In genomic region chr3:4533489-4534443, GRCh38 we compare ENCODE assay signal across 1 cellular context.
A peak's percentile ranks its signal among the peaks of the same experiment; 100 is the strongest.
TF ChIP-seq lines count a peak whose summit lies in the region.

No MANE protein-coding gene starts in this region.

TF ChIP-seq in K562, 482 proteins besides CTCF, POLR2A, EP300 and RAD21 (continued from another document and continues in another):
- TF ChIP-seq HDAC3 (IDR thresholded peaks at IDR 0.05; ENCODE audit: borderline replicate concordance, partially characterized antibody) = peak; percentile 81
- TF ChIP-seq LEF1 (IDR thresholded peaks at IDR 0.05) = peak; percentile 97
- TF ChIP-seq ATF1 (CRISPR knock-in tag; IDR thresholded peaks at IDR 0.05) = no peak
- TF ChIP-seq ATF1 (tag; IDR thresholded peaks at IDR 0.05) = peak; percentile 66
- no peak for TF ChIP-seq ZFPM2 (CRISPR knock-in tag; IDR thresholded peaks at IDR 0.05)
- 0 out of 2 replicates have a peak, but pooled peaks have one; percentile 4 for TF ChIP-seq TSHZ1 (CRISPR knock-in tag; IDR thresholded peaks at IDR 0.05)
- peak; percentile 84 for TF ChIP-seq JUND (IDR thresholded peaks at IDR 0.05; ENCODE audit: borderline replicate concordance, low read depth, low read length)
- TF ChIP-seq JUND (tag; IDR thresholded peaks at IDR 0.05; ENCODE audit: borderline replicate concordance, low read depth, low read length) = peak; percentile 86; the same call in 1 of the 3 replicates
- peak; percentile 95 for TF ChIP-seq NCOR1 (IDR thresholded peaks at IDR 0.05)
- TF ChIP-seq KDM1A (IDR thresholded peaks at IDR 0.05) = peak; percentile 82 to 88; a peak in 3 of 4 replicates
- peak; percentile 76; the same call in 1 of the 2 replicates for TF ChIP-seq TEAD2 (tag; IDR thresholded peaks at IDR 0.05)
- TF ChIP-seq FOXA3 (CRISPR knock-in tag; conservative IDR thresholded peaks at IDR 0.05 in 1 of 2, IDR thresholded peaks at IDR 0.05 in 1 of 2) = peak; percentile 5 to 27; a peak in 1 of 4 replicates
- TF ChIP-seq CHD2 (IDR thresholded peaks at IDR 0.05; ENCODE audit: low read depth, low read length) = peak; percentile 38; the same call in 1 of the 2 replicates
- no peak for TF ChIP-seq LARP7 (IDR thresholded peaks at IDR 0.05)
- peak; percentile 68 for TF ChIP-seq ATF7 (IDR thresholded peaks at IDR 0.05)
- peak; percentile 39; the same call in 1 of the 2 replicates for TF ChIP-seq ZBTB17 (CRISPR knock-in tag; IDR thresholded peaks at IDR 0.05)
- TF ChIP-seq ARID1B (IDR thresholded peaks at IDR 0.05) = peak; percentile 99
- TF ChIP-seq MYC (IDR thresholded peaks at IDR 0.05; ENCODE audit: low read depth, low read length) = peak; percentile 67
- TF ChIP-seq MYC (CRISPR knock-in tag; IDR thresholded peaks at IDR 0.05; ENCODE audit: borderline replicate concordance, low read depth) = no peak
- TF ChIP-seq PRDM10 (IDR thresholded peaks at IDR 0.05; ENCODE audit: partially characterized antibody) = peak; percentile 88
- peak in 1 of 3 experiments; percentile 67; a peak in 2 of 6 replicates for TF ChIP-seq ZBTB11 (CRISPR knock-in tag; IDR thresholded peaks at IDR 0.05)
- 0 out of 4 replicates have a peak, but pooled peaks of 1 of the 2 experiments have one; percentile 18 for TF ChIP-seq NONO (IDR thresholded peaks at IDR 0.05; ENCODE audit: low read depth in 2 of 2, low read length in 1 of 2)
- TF ChIP-seq, protein P1, sequence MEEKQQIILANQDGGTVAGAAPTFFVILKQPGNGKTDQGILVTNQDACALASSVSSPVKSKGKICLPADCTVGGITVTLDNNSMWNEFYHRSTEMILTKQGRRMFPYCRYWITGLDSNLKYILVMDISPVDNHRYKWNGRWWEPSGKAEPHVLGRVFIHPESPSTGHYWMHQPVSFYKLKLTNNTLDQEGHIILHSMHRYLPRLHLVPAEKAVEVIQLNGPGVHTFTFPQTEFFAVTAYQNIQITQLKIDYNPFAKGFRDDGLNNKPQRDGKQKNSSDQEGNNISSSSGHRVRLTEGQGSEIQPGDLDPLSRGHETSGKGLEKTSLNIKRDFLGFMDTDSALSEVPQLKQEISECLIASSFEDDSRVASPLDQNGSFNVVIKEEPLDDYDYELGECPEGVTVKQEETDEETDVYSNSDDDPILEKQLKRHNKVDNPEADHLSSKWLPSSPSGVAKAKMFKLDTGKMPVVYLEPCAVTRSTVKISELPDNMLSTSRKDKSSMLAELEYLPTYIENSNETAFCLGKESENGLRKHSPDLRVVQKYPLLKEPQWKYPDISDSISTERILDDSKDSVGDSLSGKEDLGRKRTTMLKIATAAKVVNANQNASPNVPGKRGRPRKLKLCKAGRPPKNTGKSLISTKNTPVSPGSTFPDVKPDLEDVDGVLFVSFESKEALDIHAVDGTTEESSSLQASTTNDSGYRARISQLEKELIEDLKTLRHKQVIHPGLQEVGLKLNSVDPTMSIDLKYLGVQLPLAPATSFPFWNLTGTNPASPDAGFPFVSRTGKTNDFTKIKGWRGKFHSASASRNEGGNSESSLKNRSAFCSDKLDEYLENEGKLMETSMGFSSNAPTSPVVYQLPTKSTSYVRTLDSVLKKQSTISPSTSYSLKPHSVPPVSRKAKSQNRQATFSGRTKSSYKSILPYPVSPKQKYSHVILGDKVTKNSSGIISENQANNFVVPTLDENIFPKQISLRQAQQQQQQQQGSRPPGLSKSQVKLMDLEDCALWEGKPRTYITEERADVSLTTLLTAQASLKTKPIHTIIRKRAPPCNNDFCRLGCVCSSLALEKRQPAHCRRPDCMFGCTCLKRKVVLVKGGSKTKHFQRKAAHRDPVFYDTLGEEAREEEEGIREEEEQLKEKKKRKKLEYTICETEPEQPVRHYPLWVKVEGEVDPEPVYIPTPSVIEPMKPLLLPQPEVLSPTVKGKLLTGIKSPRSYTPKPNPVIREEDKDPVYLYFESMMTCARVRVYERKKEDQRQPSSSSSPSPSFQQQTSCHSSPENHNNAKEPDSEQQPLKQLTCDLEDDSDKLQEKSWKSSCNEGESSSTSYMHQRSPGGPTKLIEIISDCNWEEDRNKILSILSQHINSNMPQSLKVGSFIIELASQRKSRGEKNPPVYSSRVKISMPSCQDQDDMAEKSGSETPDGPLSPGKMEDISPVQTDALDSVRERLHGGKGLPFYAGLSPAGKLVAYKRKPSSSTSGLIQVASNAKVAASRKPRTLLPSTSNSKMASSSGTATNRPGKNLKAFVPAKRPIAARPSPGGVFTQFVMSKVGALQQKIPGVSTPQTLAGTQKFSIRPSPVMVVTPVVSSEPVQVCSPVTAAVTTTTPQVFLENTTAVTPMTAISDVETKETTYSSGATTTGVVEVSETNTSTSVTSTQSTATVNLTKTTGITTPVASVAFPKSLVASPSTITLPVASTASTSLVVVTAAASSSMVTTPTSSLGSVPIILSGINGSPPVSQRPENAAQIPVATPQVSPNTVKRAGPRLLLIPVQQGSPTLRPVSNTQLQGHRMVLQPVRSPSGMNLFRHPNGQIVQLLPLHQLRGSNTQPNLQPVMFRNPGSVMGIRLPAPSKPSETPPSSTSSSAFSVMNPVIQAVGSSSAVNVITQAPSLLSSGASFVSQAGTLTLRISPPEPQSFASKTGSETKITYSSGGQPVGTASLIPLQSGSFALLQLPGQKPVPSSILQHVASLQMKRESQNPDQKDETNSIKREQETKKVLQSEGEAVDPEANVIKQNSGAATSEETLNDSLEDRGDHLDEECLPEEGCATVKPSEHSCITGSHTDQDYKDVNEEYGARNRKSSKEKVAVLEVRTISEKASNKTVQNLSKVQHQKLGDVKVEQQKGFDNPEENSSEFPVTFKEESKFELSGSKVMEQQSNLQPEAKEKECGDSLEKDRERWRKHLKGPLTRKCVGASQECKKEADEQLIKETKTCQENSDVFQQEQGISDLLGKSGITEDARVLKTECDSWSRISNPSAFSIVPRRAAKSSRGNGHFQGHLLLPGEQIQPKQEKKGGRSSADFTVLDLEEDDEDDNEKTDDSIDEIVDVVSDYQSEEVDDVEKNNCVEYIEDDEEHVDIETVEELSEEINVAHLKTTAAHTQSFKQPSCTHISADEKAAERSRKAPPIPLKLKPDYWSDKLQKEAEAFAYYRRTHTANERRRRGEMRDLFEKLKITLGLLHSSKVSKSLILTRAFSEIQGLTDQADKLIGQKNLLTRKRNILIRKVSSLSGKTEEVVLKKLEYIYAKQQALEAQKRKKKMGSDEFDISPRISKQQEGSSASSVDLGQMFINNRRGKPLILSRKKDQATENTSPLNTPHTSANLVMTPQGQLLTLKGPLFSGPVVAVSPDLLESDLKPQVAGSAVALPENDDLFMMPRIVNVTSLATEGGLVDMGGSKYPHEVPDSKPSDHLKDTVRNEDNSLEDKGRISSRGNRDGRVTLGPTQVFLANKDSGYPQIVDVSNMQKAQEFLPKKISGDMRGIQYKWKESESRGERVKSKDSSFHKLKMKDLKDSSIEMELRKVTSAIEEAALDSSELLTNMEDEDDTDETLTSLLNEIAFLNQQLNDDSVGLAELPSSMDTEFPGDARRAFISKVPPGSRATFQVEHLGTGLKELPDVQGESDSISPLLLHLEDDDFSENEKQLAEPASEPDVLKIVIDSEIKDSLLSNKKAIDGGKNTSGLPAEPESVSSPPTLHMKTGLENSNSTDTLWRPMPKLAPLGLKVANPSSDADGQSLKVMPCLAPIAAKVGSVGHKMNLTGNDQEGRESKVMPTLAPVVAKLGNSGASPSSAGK (IDR thresholded peaks at IDR 0.05) = no peak; the same call in 1 of the 2 replicates
- TF ChIP-seq, protein P2, sequence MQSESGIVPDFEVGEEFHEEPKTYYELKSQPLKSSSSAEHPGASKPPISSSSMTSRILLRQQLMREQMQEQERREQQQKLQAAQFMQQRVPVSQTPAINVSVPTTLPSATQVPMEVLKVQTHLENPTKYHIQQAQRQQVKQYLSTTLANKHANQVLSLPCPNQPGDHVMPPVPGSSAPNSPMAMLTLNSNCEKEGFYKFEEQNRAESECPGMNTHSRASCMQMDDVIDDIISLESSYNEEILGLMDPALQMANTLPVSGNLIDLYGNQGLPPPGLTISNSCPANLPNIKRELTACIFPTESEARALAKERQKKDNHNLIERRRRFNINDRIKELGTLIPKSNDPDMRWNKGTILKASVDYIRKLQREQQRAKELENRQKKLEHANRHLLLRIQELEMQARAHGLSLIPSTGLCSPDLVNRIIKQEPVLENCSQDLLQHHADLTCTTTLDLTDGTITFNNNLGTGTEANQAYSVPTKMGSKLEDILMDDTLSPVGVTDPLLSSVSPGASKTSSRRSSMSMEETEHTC (IDR thresholded peaks at IDR 0.05) = peak; percentile 77; the same call in 1 of the 2 replicates
- TF ChIP-seq, protein P3, sequence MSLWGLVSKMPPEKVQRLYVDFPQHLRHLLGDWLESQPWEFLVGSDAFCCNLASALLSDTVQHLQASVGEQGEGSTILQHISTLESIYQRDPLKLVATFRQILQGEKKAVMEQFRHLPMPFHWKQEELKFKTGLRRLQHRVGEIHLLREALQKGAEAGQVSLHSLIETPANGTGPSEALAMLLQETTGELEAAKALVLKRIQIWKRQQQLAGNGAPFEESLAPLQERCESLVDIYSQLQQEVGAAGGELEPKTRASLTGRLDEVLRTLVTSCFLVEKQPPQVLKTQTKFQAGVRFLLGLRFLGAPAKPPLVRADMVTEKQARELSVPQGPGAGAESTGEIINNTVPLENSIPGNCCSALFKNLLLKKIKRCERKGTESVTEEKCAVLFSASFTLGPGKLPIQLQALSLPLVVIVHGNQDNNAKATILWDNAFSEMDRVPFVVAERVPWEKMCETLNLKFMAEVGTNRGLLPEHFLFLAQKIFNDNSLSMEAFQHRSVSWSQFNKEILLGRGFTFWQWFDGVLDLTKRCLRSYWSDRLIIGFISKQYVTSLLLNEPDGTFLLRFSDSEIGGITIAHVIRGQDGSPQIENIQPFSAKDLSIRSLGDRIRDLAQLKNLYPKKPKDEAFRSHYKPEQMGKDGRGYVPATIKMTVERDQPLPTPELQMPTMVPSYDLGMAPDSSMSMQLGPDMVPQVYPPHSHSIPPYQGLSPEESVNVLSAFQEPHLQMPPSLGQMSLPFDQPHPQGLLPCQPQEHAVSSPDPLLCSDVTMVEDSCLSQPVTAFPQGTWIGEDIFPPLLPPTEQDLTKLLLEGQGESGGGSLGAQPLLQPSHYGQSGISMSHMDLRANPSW (CRISPR knock-in tag; IDR thresholded peaks at IDR 0.05) = no peak
- TF ChIP-seq SMAD1 (IDR thresholded peaks at IDR 0.05; ENCODE audit: low read depth, low read length, partially characterized antibody) = peak; percentile 48
